In the genomic region with DNA sequence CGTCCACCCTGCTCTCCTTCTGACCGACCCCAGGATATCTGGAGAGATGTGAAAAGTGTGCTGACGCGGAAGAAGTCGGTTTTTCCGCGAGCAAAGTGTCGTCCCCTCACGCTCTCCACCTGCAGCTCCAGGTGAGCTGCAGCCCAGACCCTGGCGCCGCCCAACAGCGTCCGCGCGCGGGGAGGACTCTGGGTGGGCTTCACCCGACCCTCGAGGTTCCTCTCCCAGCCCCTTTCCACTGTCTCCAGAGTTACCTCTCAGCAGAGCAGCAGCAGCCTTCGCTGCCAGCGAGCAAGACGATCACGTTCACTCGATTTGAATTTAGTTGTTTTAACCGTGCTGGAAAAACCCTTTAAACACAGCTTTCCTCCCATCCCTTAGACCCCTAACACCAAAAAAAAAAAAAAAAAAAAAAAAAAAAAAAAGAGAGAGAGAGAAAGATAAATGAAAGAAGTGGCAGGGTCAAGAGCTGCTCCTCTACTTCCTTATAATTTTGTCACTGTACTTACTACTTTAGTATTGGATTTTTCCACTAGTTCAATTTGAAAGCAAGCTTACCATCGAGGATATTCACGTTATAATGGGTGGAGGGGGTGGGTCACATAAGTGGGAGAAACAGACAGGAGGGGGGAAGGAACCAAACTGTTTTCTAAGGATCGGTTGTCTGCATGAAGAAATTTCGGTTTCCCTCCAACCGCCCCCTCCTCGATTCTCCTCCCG, we compare ENCODE assay signal across 8 cellular contexts. TPM values are rescaled to one million over a fixed set of nuclear protein-coding genes. Genes with fewer than 3 reads are reported as not detected.
DNase-seq lines count a peak whose midpoint lies in the region; ATAC-seq and TF ChIP-seq lines count a peak whose summit lies in the region.

No MANE protein-coding gene starts in this region.

- H3K4me3 ChIP-seq in retinal pigment epithelial cell (ENCODE audit: low read length), result peak overlapping the region; percentile 89

- TF ChIP-seq CTCF in retinal pigment epithelial cell (conservative IDR thresholded peaks at IDR 0.05; ENCODE audit: low read depth, low read length), result no peak

- ATAC-seq in activated T-cell treated with anti-CD3 and anti-CD28 coated beads, Interleukin-2, amount 50 U/mL, for 4 hours, result peak; percentile 0
- ATAC-seq in HG03196 (IDR thresholded peaks at IDR 0.05; ENCODE audit: unreplicated experiment) (peak; percentile 9), left cardiac atrium (peak in 1 of 2 donors; percentile 1), HG03139 (IDR thresholded peaks at IDR 0.05; ENCODE audit: unreplicated experiment) (no peak)

- no peaks in the 10 kb centered on the region for H3K36me3 Mint-ChIP-seq in activated T-cell treated with anti-CD3 and anti-CD28 coated beads, Interleukin-2, amount 50 U/mL, for 4 hours (ENCODE audit: insufficient read depth)
- no peaks in the 10 kb centered on the region for H3K36me3 Mint-ChIP-seq in activated T-helper 2 cell treated with anti-CD3 and anti-CD28 coated beads, Interferon-gamma antibody, Interleukin-2, Interleukin-4, amounts not matched to agents 10 μg/mL and 5 μg/mL and 100 μg/mL, durations not matched to agents 14 hours and 24 hours and 36 hours (ENCODE audit: low read depth)

- DNase-seq in activated T-cell treated with anti-CD3 and anti-CD28 coated beads, Interleukin-2, amount 50 U/mL, for 4 hours, result no peak
- DNase-seq in activated T-cell treated with anti-CD3 and anti-CD28 coated beads, Interleukin-2, amount 50 U/mL, for 48 hours, result no peak
- no peak for DNase-seq in activated T-helper 2 cell treated with anti-CD3 and anti-CD28 coated beads, Interferon-gamma antibody, Interleukin-2, Interleukin-4, amounts not matched to agents 10 μg/mL and 5 μg/mL and 100 μg/mL, durations not matched to agents 14 hours and 24 hours and 36 hours (ENCODE audit: low spot score)
- peak; percentile 53 for DNase-seq in left cardiac atrium
- no peak for DNase-seq in retinal pigment epithelial cell (ENCODE audit: low read depth)
- DNase-seq in inferior parietal cortex (ENCODE audit: extremely low spot score), result no peak

- peaks cover 54% of the 10 kb centered on the region for H3K4me1 Mint-ChIP-seq in activated T-cell treated with anti-CD3 and anti-CD28 coated beads, Interleukin-2, amount 50 U/mL, for 4 hours (ENCODE audit: low read depth)
- peaks cover 21% of the 10 kb centered on the region for H3K4me1 Mint-ChIP-seq in activated T-helper 2 cell treated with anti-CD3 and anti-CD28 coated beads, Interferon-gamma antibody, Interleukin-2, Interleukin-4, amounts not matched to agents 10 μg/mL and 5 μg/mL and 100 μg/mL, durations not matched to agents 14 hours and 24 hours and 36 hours (ENCODE audit: low read depth)

- peak overlapping the region; percentile 99 for H3K4me3 Mint-ChIP-seq in activated T-cell treated with anti-CD3 and anti-CD28 coated beads, Interleukin-2, amount 50 U/mL, for 4 hours
- H3K4me3 Mint-ChIP-seq in activated T-helper 2 cell treated with anti-CD3 and anti-CD28 coated beads, Interferon-gamma antibody, Interleukin-2, Interleukin-4, amounts not matched to agents 10 μg/mL and 5 μg/mL and 100 μg/mL, durations not matched to agents 14 hours and 24 hours and 36 hours (ENCODE audit: low read depth), result peak overlapping the region; percentile 93

- intact Hi-C loops in activated T-helper 2 cell treated with anti-CD3 and anti-CD28 coated beads, Interferon-gamma antibody, Interleukin-2, Interleukin-4, amounts not matched to agents 10 μg/mL and 5 μg/mL and 100 μg/mL, durations not matched to agents 14 hours and 24 hours and 36 hours (cut with micrococcal nuclease), result loop anchor here (5.0 to 10.0 kb wide), 3 partner anchors 386 to 826 kb away; a partner anchor contains a TSS
- intact Hi-C loops in left cardiac atrium (cut with DNase I), result loop anchor here in 1 of 2 donors (10.0 kb wide), 1 partner anchor 158 kb away; no protein-coding TSS in a partner anchor

- H3K9me3 Mint-ChIP-seq in activated T-cell treated with anti-CD3 and anti-CD28 coated beads, Interleukin-2, amount 50 U/mL, for 4 hours, result no peaks in the 10 kb centered on the region
- H3K9me3 Mint-ChIP-seq in activated T-helper 2 cell treated with anti-CD3 and anti-CD28 coated beads, Interferon-gamma antibody, Interleukin-2, Interleukin-4, amounts not matched to agents 10 μg/mL and 5 μg/mL and 100 μg/mL, durations not matched to agents 14 hours and 24 hours and 36 hours, result no peaks in the 10 kb centered on the region

- H3K27me3 Mint-ChIP-seq in activated T-cell treated with anti-CD3 and anti-CD28 coated beads, Interleukin-2, amount 50 U/mL, for 4 hours (ENCODE audit: low read depth), result peaks cover 6% of the 10 kb centered on the region
- peaks cover 57% of the 10 kb centered on the region for H3K27me3 Mint-ChIP-seq in activated T-helper 2 cell treated with anti-CD3 and anti-CD28 coated beads, Interferon-gamma antibody, Interleukin-2, Interleukin-4, amounts not matched to agents 10 μg/mL and 5 μg/mL and 100 μg/mL, durations not matched to agents 14 hours and 24 hours and 36 hours (ENCODE audit: low read depth)

- H3K27ac Mint-ChIP-seq in activated T-helper 2 cell treated with anti-CD3 and anti-CD28 coated beads, Interferon-gamma antibody, Interleukin-2, Interleukin-4, amounts not matched to agents 10 μg/mL and 5 μg/mL and 100 μg/mL, durations not matched to agents 14 hours and 24 hours and 36 hours, result peak overlapping the region; percentile 46

RNA-seq across cellular contexts. Expression of a gene that starts 0.8 kb away (rescaled TPM):
- 1 to 10 TPM; 1.3 to 2.0 (median 1.7) TPM for total RNA-seq in activated T-cell treated with anti-CD3 and anti-CD28 coated beads, Interleukin-2, amount 50 U/mL, for 4 hours
- 0.21 and 0.32 TPM in 2 replicates for total RNA-seq in activated T-helper 2 cell treated with anti-CD3 and anti-CD28 coated beads, Interferon-gamma antibody, Interleukin-2, Interleukin-4, amounts not matched to agents 10 μg/mL and 5 μg/mL and 100 μg/mL, durations not matched to agents 14 hours and 24 hours and 36 hours
- 10 to 100 TPM; 18.4 to 23.8 TPM for total RNA-seq in left cardiac atrium

Comparison
In these comparisons a context has a peak if more than half of its experiments do, and no peak if none do; other contexts are left out.
1. RNA of a gene that starts 0.8 kb away (total RNA-seq): 18.4 to 23.8 TPM in left cardiac atrium; 1.3 to 2.0 TPM in activated T-cell treated with anti-CD3 and anti-CD28 coated beads, Interleukin-2, amount 50 U/mL, for 4 hours and 0.21 to 0.32 TPM in activated T-helper 2 cell treated with anti-CD3 and anti-CD28 coated beads, Interferon-gamma antibody, Interleukin-2, Interleukin-4, amounts not matched to agents 10 μg/mL and 5 μg/mL and 100 μg/mL, durations not matched to agents 14 hours and 24 hours and 36 hours; every median in the first group is over 4 times any median in the second.